14 cellular contexts compared by ENCODE assay signal in the genomic region with DNA sequence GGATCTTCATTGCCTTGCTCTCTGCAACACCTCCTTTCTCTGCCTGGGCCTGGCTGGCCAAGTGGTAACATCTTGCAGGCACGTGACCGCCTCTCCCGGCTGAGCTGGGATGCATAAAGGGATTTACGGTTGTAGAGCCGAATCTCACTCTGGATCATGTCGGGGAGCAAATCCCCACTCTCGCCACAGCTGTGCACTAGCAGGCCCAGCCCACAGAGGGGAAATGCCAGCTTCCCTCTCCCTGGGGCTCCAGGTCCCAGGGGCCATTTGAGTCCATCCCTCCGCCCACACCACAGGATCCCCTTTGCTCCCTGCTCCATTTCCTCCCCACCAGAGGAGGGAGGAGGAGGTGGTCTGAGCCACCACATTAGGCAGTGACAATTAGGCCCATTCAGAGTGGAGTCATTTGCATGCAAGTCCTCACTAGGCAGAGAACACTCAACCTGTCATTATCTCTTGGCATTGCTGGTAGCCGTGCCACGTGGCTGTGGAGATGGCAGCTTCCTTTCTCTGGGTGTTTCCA.
DNase-seq lines count a peak whose midpoint lies in the region; ATAC-seq and TF ChIP-seq lines count a peak whose summit lies in the region.
"Had no signal": no experiment of that assay in that cellular context is flagged by ENCODE, and none has a peak within 500 bp of the region (broad histone marks: within the 10 kb centered on the region; RNA-seq: fewer than 3 reads in every experiment).

No MANE protein-coding gene starts in this region.

- H3K14ac ChIP-seq in IMR-90 (replicated peaks; ENCODE audit: low read depth, low read length) = no peak overlapping the region

- POLR2A ChIA-PET in A673 (lab: Charles Lee; ENCODE audit: low non-redundant PET) (no interaction called here), IMR-90 (lab: Charles Lee; ENCODE audit: unreplicated experiment) (no interaction called here)
- POLR2A ChIA-PET in CD4-positive, alpha-beta memory T cell (lab: Charles Lee; ENCODE audit: partially characterized antibody) = no interaction called here

- no peak overlapping the region for H3K56ac ChIP-seq in IMR-90 (ENCODE audit: extremely low read depth, insufficient read depth, low read length)

- no peak overlapping the region for H2BK20ac ChIP-seq in IMR-90 (ENCODE audit: low read depth, low read length)

- no peak overlapping the region for H2AK9ac ChIP-seq in IMR-90 (replicated peaks; ENCODE audit: low read depth, low read length, poor library complexity)

- BruUV-seq in A673 (replicated peaks; lab: Mats Ljungman, UMichigan) (no TSS peak), IMR-90 (replicated peaks; lab: Mats Ljungman, UMichigan) (no TSS peak)

- H3K79me1 ChIP-seq in IMR-90 (ENCODE audit: low read depth in 1 of 2, low read length in 2 of 2) = no peaks in the 10 kb centered on the region

- peak; percentile 16 for DNase-seq in A673 (ENCODE audit: low spot score)
- no peak for DNase-seq in IMR-90
- DNase-seq in NCI-H526 (lab: John Stamatoyannopoulos, UW) = peak; percentile 99 to 100
- peak; percentile 95 for DNase-seq in globus pallidus (ENCODE audit: low spot score)
- DNase-seq in activated gamma-delta T cell treated with Interleukin-2 at 50 U/mL for 16 hours = no peak
- no peak for DNase-seq in body of pancreas
- DNase-seq in CD4-positive, alpha-beta memory T cell = no peak
- DNase-seq: activated CD4-positive, CD25-positive, alpha-beta regulatory T cell; activated naive CD8-positive, alpha-beta T cell treated with anti-CD3 and anti-CD28 coated beads, Interleukin-2, amount 50 U/mL, for 24 hours; DMS53; psoas muscle; stimulated activated CD4-positive, alpha-beta T cell treated with anti-CD3 and anti-CD28 coated beads, Interleukin-1b, Interleukin-23, amount 100 ng/mL, for 48 hours; SW 1271 had no signal

- H3K4ac ChIP-seq in IMR-90 (ENCODE audit: low read depth, low read length) = no peak overlapping the region

- no peaks in the 10 kb centered on the region for H3K4me1 Mint-ChIP-seq in CD4-positive, alpha-beta memory T cell
- H3K4me1 Mint-ChIP-seq: activated naive CD8-positive, alpha-beta T cell treated with anti-CD3 and anti-CD28 coated beads, Interleukin-2, amount 50 U/mL, for 24 hours had no signal

- no peak for TF ChIP-seq POLR2A in IMR-90 (IDR thresholded peaks at IDR 0.05; ENCODE audit: low read depth, low read length)
- TF ChIP-seq POLR2A in body of pancreas (IDR thresholded peaks at IDR 0.05) = no peak

- no CpG with 5 or more reads among the region's 10 CpGs for WGBS in IMR-90 (ENCODE audit: extremely low coverage in 2 of 2, insufficient read length in 1 of 2), 2 experiments
- 52 to 76% methylated on average over 9 to 10 of the region's 10 CpGs for WGBS in body of pancreas, 2 donors

- no peaks in the 10 kb centered on the region for H3K36me3 ChIP-seq in A673 (ENCODE audit: insufficient read depth, low read length, poor library complexity, severe bottlenecking)
- H3K36me3 ChIP-seq in IMR-90 (ENCODE audit: control insufficient read depth, insufficient read depth, low read length) = no peaks in the 10 kb centered on the region
- no peaks in the 10 kb centered on the region for H3K36me3 ChIP-seq in body of pancreas (replicated peaks in 1 of 2; ENCODE audit: insufficient read depth in 1 of 2, low read depth in 2 of 2)
- H3K36me3 ChIP-seq in CD4-positive, alpha-beta memory T cell (ENCODE audit: insufficient read depth, low read length) = no peaks in the 10 kb centered on the region

- CTCF ChIA-PET in A673 (lab: Charles Lee) = no interaction called here
- CTCF ChIA-PET in IMR-90 (lab: Yijun Ruan, JAX) = no interaction called here
- CTCF ChIA-PET in CD4-positive, alpha-beta memory T cell (lab: Charles Lee; ENCODE audit: partially characterized antibody) = no interaction called here

- peaks cover 0 to 2% (median 0%) of the 10 kb centered on the region in 8 donors for H3K9me3 Mint-ChIP-seq in CD4-positive, alpha-beta memory T cell
- H3K9me3 Mint-ChIP-seq: activated naive CD8-positive, alpha-beta T cell treated with anti-CD3 and anti-CD28 coated beads, Interleukin-2, amount 50 U/mL, for 24 hours had no signal

- no peak overlapping the region for H3K4me3 Mint-ChIP-seq in CD4-positive, alpha-beta memory T cell
- H3K4me3 Mint-ChIP-seq: activated naive CD8-positive, alpha-beta T cell treated with anti-CD3 and anti-CD28 coated beads, Interleukin-2, amount 50 U/mL, for 24 hours had no signal

- H3K27ac ChIP-seq in A673 (ENCODE audit: low read depth, low read length, poor library complexity, severe bottlenecking) (no peak overlapping the region), IMR-90 (ENCODE audit: insufficient read depth, low read length) (no peak overlapping the region), body of pancreas (no peak overlapping the region)
- H3K27ac ChIP-seq in CD4-positive, alpha-beta memory T cell (ENCODE audit: low read depth, low read length) = no peak overlapping the region
- H3K27ac ChIP-seq: psoas muscle had no signal

- TF ChIP-seq RAD21 in IMR-90 (IDR thresholded peaks at IDR 0.05; ENCODE audit: low read length) = no peak

- H4K20me1 ChIP-seq in IMR-90 (ENCODE audit: insufficient read depth, low read length) = no peaks in the 10 kb centered on the region

- no peak overlapping the region for H3K27ac Mint-ChIP-seq in CD4-positive, alpha-beta memory T cell
- H3K27ac Mint-ChIP-seq: activated naive CD8-positive, alpha-beta T cell treated with anti-CD3 and anti-CD28 coated beads, Interleukin-2, amount 50 U/mL, for 24 hours had no signal

- in situ Hi-C loops in IMR-90 (cut with MboI; ENCODE audit: low sequenced_read_pairs) = no loop called here

- intact Hi-C loops in A673 (cut with micrococcal nuclease; ENCODE audit: unreplicated experiment) = no loop called here
- intact Hi-C loops in IMR-90 (cut with micrococcal nuclease) = no loop called here
- intact Hi-C loops in body of pancreas (cut with DNase I) = no loop called here
- intact Hi-C loops in CD4-positive, alpha-beta memory T cell (cut with micrococcal nuclease) = no loop called here

- H3K4me2 ChIP-seq in IMR-90 (ENCODE audit: low read depth, low read length) = no peak overlapping the region

- no peak overlapping the region for H3K4me3 ChIP-seq in A673 (ENCODE audit: low read depth, low read length, poor library complexity, severe bottlenecking)
- no peak overlapping the region for H3K4me3 ChIP-seq in IMR-90 (ENCODE audit: insufficient read depth, low read depth, low read length)
- H3K4me3 ChIP-seq in body of pancreas = no peak overlapping the region
- H3K4me3 ChIP-seq in CD4-positive, alpha-beta memory T cell (ENCODE audit: low read length in 2 of 2) = no peak overlapping the region
- H3K4me3 ChIP-seq: psoas muscle had no signal

- H2BK120ac ChIP-seq in IMR-90 (ENCODE audit: low read depth, low read length) = no peak overlapping the region

- H2BK15ac ChIP-seq in IMR-90 (ENCODE audit: low read depth, low read length) = no peak overlapping the region

- H3K9me3 ChIP-seq in A673 (ENCODE audit: low read depth, low read length, poor library complexity, severe bottlenecking) (no peaks in the 10 kb centered on the region), IMR-90 (ENCODE audit: control insufficient read depth, insufficient read depth, low read length) (no peaks in the 10 kb centered on the region), body of pancreas (no peaks in the 10 kb centered on the region)
- H3K9me3 ChIP-seq in CD4-positive, alpha-beta memory T cell (ENCODE audit: control insufficient read depth in 1 of 2, low read length in 2 of 2) = no peaks in the 10 kb centered on the region
- H3K9me3 ChIP-seq: psoas muscle had no signal

- H3K36me3 Mint-ChIP-seq in CD4-positive, alpha-beta memory T cell = no peaks in the 10 kb centered on the region

- peaks cover 5 to 24% of the 10 kb centered on the region in 2 donors for H3K27me3 Mint-ChIP-seq in CD4-positive, alpha-beta memory T cell

- H3K23ac ChIP-seq in IMR-90 (ENCODE audit: low read depth, low read length) = no peak overlapping the region

- ATAC-seq in IMR-90 (ENCODE audit: low read depth) (no peak), GM18520 (IDR thresholded peaks at IDR 0.05; ENCODE audit: unreplicated experiment) (no peak), body of pancreas (no peak)
- ATAC-seq: activated naive CD8-positive, alpha-beta T cell treated with anti-CD3 and anti-CD28 coated beads, Interleukin-2, amount 50 U/mL, for 24 hours; psoas muscle had no signal

- no peak overlapping the region for H3K18ac ChIP-seq in IMR-90 (ENCODE audit: low read depth, low read length)

- no peak overlapping the region for H4K5ac ChIP-seq in IMR-90 (ENCODE audit: low read depth, low read length)

- peak overlapping the region; percentile 32 for H2AFZ ChIP-seq in IMR-90 (replicated peaks; ENCODE audit: low read length, poor library complexity)

- H2BK5ac ChIP-seq in IMR-90 (ENCODE audit: low read depth, low read length, poor library complexity, severe bottlenecking) = no peak overlapping the region

- no peaks in the 10 kb centered on the region for H3K4me1 ChIP-seq in A673 (ENCODE audit: insufficient read depth, low read length, poor library complexity, severe bottlenecking)
- H3K4me1 ChIP-seq in IMR-90 (ENCODE audit: control insufficient read depth, insufficient read depth, low read length) = no peaks in the 10 kb centered on the region
- no peaks in the 10 kb centered on the region for H3K4me1 ChIP-seq in body of pancreas
- no peaks in the 10 kb centered on the region for H3K4me1 ChIP-seq in CD4-positive, alpha-beta memory T cell (ENCODE audit: insufficient read depth, low read length)
- H3K4me1 ChIP-seq: psoas muscle had no signal

- no peak overlapping the region for H2AK5ac ChIP-seq in IMR-90 (ENCODE audit: low read depth, low read length)

- H3K9me1 ChIP-seq in IMR-90 (ENCODE audit: insufficient read depth, low read length) = no peaks in the 10 kb centered on the region

- H4K91ac ChIP-seq in IMR-90 (ENCODE audit: insufficient read depth, low read depth, low read length) = no peak overlapping the region

- dilution Hi-C loops in IMR-90 (cut with HindIII; ENCODE audit: low sequenced_read_pairs, unreplicated experiment) = no loop called here

- H3K27me3 ChIP-seq in A673 (replicated peaks; ENCODE audit: insufficient read depth, low read depth, low read length, poor library complexity) = peaks cover 10% of the 10 kb centered on the region
- H3K27me3 ChIP-seq in IMR-90 (ENCODE audit: control insufficient read depth, insufficient read depth, low read length) = peaks cover 7% of the 10 kb centered on the region; the same call in 1 of the 2 replicates
- H3K27me3 ChIP-seq in body of pancreas = no peaks in the 10 kb centered on the region
- H3K27me3 ChIP-seq in CD4-positive, alpha-beta memory T cell (ENCODE audit: insufficient read depth, low read length) = no peaks in the 10 kb centered on the region

- H3K9ac ChIP-seq in IMR-90 (ENCODE audit: low read depth, low read length) = no peak overlapping the region

- no peak overlapping the region for H4K8ac ChIP-seq in IMR-90 (ENCODE audit: low read depth in 2 of 2, low read length in 2 of 2)

- TF ChIP-seq CTCF in A673 (conservative IDR thresholded peaks at IDR 0.05; ENCODE audit: low read depth, low read length) (no peak), IMR-90 (conservative IDR thresholded peaks at IDR 0.05; ENCODE audit: low read depth, low read length) (no peak), body of pancreas (IDR thresholded peaks at IDR 0.05) (no peak)

TF ChIP-seq in IMR-90, 13 proteins besides CTCF, POLR2A, EP300 and RAD21 (continues in another document):
- TF ChIP-seq BHLHE40 (IDR thresholded peaks at IDR 0.05; ENCODE audit: low read depth, low read length) = no peak

Comparison
In these comparisons a context has a peak if more than half of its experiments do, and no peak if none do; other contexts are left out.
1. DNase-seq: peak in A673 (single experiment), NCI-H526 (2 of 2) and globus pallidus (single experiment); none in IMR-90 (single experiment), activated gamma-delta T cell treated with Interleukin-2 at 50 U/mL for 16 hours (single experiment), body of pancreas (0 of 4) and CD4-positive, alpha-beta memory T cell (0 of 5).